Comparison of ENCODE assay signal across 13 cellular contexts in the genomic region with DNA sequence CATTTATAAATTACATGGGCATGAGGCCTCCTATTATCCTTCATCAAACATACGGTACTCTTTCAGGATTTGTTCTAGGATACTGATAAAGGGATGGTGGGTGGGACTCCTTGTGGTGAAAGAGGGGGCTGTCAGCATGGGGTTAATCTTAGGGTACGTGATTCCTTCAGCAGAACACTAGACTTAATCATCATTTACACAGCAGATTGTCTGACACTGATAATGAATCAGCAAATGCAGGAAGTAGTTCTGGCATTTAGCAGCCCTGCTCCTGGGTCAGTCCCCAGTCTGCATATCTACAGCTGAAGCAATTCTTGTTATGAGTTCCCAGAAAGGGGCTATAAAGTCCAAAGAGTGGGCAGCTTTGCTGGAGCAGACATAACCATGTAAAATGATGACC.
DNase-seq lines count a peak whose midpoint lies in the region; ATAC-seq and TF ChIP-seq lines count a peak whose summit lies in the region.
"Had no signal": no experiment of that assay in that cellular context is flagged by ENCODE, and none has a peak within 500 bp of the region (broad histone marks: within the 10 kb centered on the region; RNA-seq: fewer than 3 reads in every experiment).

No MANE protein-coding gene starts in this region.

- BruUV-seq in OCI-LY7 (replicated peaks; lab: Mats Ljungman, UMichigan): no TSS peak

- H2AFZ ChIP-seq in OCI-LY7 (ENCODE audit: low read length): peak overlapping the region; percentile 5; the same call in 1 of the 2 replicates
- no peak overlapping the region for H2AFZ ChIP-seq in H9 (ENCODE audit: low read length)

- no peak overlapping the region for H2BK120ac ChIP-seq in H9 (ENCODE audit: low read depth, low read length, poor library complexity, severe bottlenecking)

- no peak overlapping the region for H4K5ac ChIP-seq in H9 (ENCODE audit: insufficient read length, low read depth, low read length)

- no peak overlapping the region for H3K4me3 ChIP-seq in OCI-LY7 (ENCODE audit: low read depth, low read length, poor library complexity, severe bottlenecking)
- no peak overlapping the region for H3K4me3 ChIP-seq in fibroblast of mammary gland (ENCODE audit: control insufficient read depth, low read depth, low read length)
- H3K4me3 ChIP-seq: thoracic aorta had no signal

- no peaks in the 10 kb centered on the region for H3K36me3 ChIP-seq in OCI-LY7 (ENCODE audit: insufficient read depth, low read length)
- H3K36me3 ChIP-seq: thoracic aorta had no signal

- no peaks in the 10 kb centered on the region for H4K20me1 ChIP-seq in OCI-LY7 (ENCODE audit: insufficient read depth, low read length)
- no peaks in the 10 kb centered on the region for H4K20me1 ChIP-seq in H9 (ENCODE audit: control insufficient read depth, insufficient read depth, insufficient read length)

- no peak overlapping the region for H3T11ph ChIP-seq in H9 (ENCODE audit: low read length)

- no peak overlapping the region for H2AK5ac ChIP-seq in H9 (ENCODE audit: insufficient read length, low read length)

- H3K4me3 Mint-ChIP-seq in H9: no peak overlapping the region

- no peaks in the 10 kb centered on the region for H3K27me3 ChIP-seq in H9 (ENCODE audit: insufficient read depth, low read length)

- H3K23ac ChIP-seq in H9 (ENCODE audit: insufficient read length, low read depth, low read length): no peak overlapping the region

- POLR2A ChIA-PET in OCI-LY7 (lab: Charles Lee): interaction anchor here (1.0 to 1.9 kb wide), 2 partner anchors 15 to 82 kb away, joined by 3 to 5 read pairs; no protein-coding TSS in a partner anchor

- no peaks in the 10 kb centered on the region for H3K9me2 ChIP-seq in OCI-LY7 (ENCODE audit: insufficient read depth, low read length)

- intact Hi-C loops in OCI-LY7 (cut with micrococcal nuclease; ENCODE audit: unreplicated experiment): no loop called here

- H3K27ac ChIP-seq in OCI-LY7 (ENCODE audit: low read depth, low read length, poor library complexity, severe bottlenecking) (no peak overlapping the region), H9 (ENCODE audit: insufficient read length, low read depth, low read length) (no peak overlapping the region)
- H3K27ac ChIP-seq: 22Rv1, thoracic aorta had no signal

- H3K4me1 ChIP-seq in OCI-LY7 (ENCODE audit: insufficient read depth, low read length, poor library complexity, severe bottlenecking) (peaks cover 16% of the 10 kb centered on the region), H9 (ENCODE audit: insufficient read depth, low read length) (no peaks in the 10 kb centered on the region)

- peak overlapping the region; percentile 19; the same call in 1 of the 2 replicates for H3K4me2 ChIP-seq in OCI-LY7 (ENCODE audit: low read length)
- H3K4me2 ChIP-seq in H9 (ENCODE audit: insufficient read depth, insufficient read length, low read length): no peak overlapping the region

- H3K23me2 ChIP-seq in H9 (ENCODE audit: insufficient read length, low read depth, low read length, poor library complexity, severe bottlenecking): no peaks in the 10 kb centered on the region

- no peaks in the 10 kb centered on the region for H3K27me3 Mint-ChIP-seq in H9 (ENCODE audit: low read depth)

- no peak overlapping the region for H3K18ac ChIP-seq in H9 (ENCODE audit: insufficient read length, low read depth, low read length)

- TF ChIP-seq CTCF in OCI-LY7 (conservative IDR thresholded peaks at IDR 0.05; ENCODE audit: low read length) (0 out of 2 replicates have a peak, but pooled peaks have one; percentile 9), fibroblast of mammary gland (conservative IDR thresholded peaks at IDR 0.05; ENCODE audit: control insufficient read depth, insufficient read depth, low read depth, low read length) (peak; percentile 6), H9 (conservative IDR thresholded peaks at IDR 0.05) (no peak; the same call in 2 of the 3 replicates)

- H3K79me2 ChIP-seq in OCI-LY7 (ENCODE audit: insufficient read depth, low read depth, low read length) (no peaks in the 10 kb centered on the region), H9 (ENCODE audit: insufficient read depth, low read length) (no peaks in the 10 kb centered on the region)

- no peak overlapping the region for H4K91ac ChIP-seq in H9 (ENCODE audit: insufficient read length, low read depth, low read length)

- no peak overlapping the region for H4K8ac ChIP-seq in H9 (replicated peaks; ENCODE audit: insufficient read length, low read depth, low read length)

- peaks cover 3% of the 10 kb centered on the region in 2 experiments; a peak in 3 of 4 replicates for H3K4me1 Mint-ChIP-seq in H9

- H3K36me3 Mint-ChIP-seq in H9 (ENCODE audit: insufficient read depth in 1 of 3, low read depth in 3 of 3): no peaks in the 10 kb centered on the region

- CTCF ChIA-PET in OCI-LY7 (lab: Charles Lee; ENCODE audit: unreplicated experiment): interaction anchor here (0.6 kb wide), 1 partner anchor 90 kb away, joined by 3 read pairs; no protein-coding TSS in a partner anchor

- H3K9me3 Mint-ChIP-seq in H9: no peaks in the 10 kb centered on the region

- H3K79me1 ChIP-seq in H9 (ENCODE audit: insufficient read depth, low read depth, low read length, poor library complexity, severe bottlenecking): no peaks in the 10 kb centered on the region

- H2BK20ac ChIP-seq in H9 (ENCODE audit: low read depth, low read length, poor library complexity, severe bottlenecking): no peak overlapping the region

- H3K27ac Mint-ChIP-seq in H9: peak overlapping the region in 1 of 3 experiments; percentile 37; a peak in 1 of 7 replicates

- H2BK12ac ChIP-seq in H9 (ENCODE audit: insufficient read length, low read depth, low read length): no peak overlapping the region

- H3K14ac ChIP-seq in H9 (ENCODE audit: insufficient read depth, low read length): no peak overlapping the region

- no peak overlapping the region for H2BK5ac ChIP-seq in H9 (ENCODE audit: insufficient read length, low read length)

- WGBS in H9 (ENCODE audit: extremely low coverage, insufficient read length, low lambda C conversion rate): no CpG with 5 or more reads among the region's 2 CpGs

- DNase-seq in NOMO-1 treated with DMSO at 0.1 percent for 48 hours (lab: John Stamatoyannopoulos, UW; ENCODE audit: unreplicated experiment): peak; percentile 44
- DNase-seq in NOMO-1 treated with dmso at 0.1 percent for 144 hours (lab: John Stamatoyannopoulos, UW; ENCODE audit: unreplicated experiment): no peak
- no peak for DNase-seq in OCI-LY7 (ENCODE audit: low spot score)
- peak; percentile 49 for DNase-seq in fibroblast of mammary gland (ENCODE audit: low read depth)
- DNase-seq in renal cortical epithelial cell (ENCODE audit: low read depth): peak; percentile 59
- DNase-seq in left lobe of liver (ENCODE audit: low spot score): no peak
- no peak for DNase-seq in H9
- DNase-seq in stimulated activated CD8-positive, alpha-beta memory T cell treated with anti-CD3 and anti-CD28 coated beads, Interleukin-4, amount 100 ng/mL, for 48 hours: no peak
- DNase-seq: activated naive CD4-positive, alpha-beta T cell; NCI-H526 treated with DMSO at 0.1 percent for 48 hours; nucleus accumbens had no signal

- H3K9me3 ChIP-seq in OCI-LY7 (ENCODE audit: low read length) (no peaks in the 10 kb centered on the region), H9 (ENCODE audit: control insufficient read depth, low read depth, low read length) (no peaks in the 10 kb centered on the region)
- H3K9me3 ChIP-seq: thoracic aorta had no signal

- no peak overlapping the region for H2BK15ac ChIP-seq in H9 (ENCODE audit: low read depth, low read length)

- no peak overlapping the region for H3K4ac ChIP-seq in H9 (ENCODE audit: low read depth, low read length)

- no peak overlapping the region for H3K9ac ChIP-seq in H9 (ENCODE audit: extremely low read depth, insufficient read length, low read length)

- no peak overlapping the region for H3K56ac ChIP-seq in H9 (ENCODE audit: insufficient read length, low read depth, low read length)

- ATAC-seq in left lobe of liver: no peak

Comparison
In these comparisons a context has a peak if more than half of its experiments do, and no peak if none do; other contexts are left out.
1. DNase-seq: peak in NOMO-1 treated with DMSO at 0.1 percent for 48 hours (single experiment), fibroblast of mammary gland (single experiment) and renal cortical epithelial cell (single experiment); none in NOMO-1 treated with dmso at 0.1 percent for 144 hours (single experiment), OCI-LY7 (single experiment), left lobe of liver (single experiment), H9 (single experiment) and stimulated activated CD8-positive, alpha-beta memory T cell treated with anti-CD3 and anti-CD28 coated beads, Interleukin-4, amount 100 ng/mL, for 48 hours (single experiment).